Comparison of ENCODE assay signal across 20 cellular contexts in genomic region chr1:6014130-6014999, GRCh38. TPM values are rescaled to one million over a fixed set of nuclear protein-coding genes. Genes with fewer than 3 reads are reported as not detected.
A peak's percentile ranks its signal among the peaks of the same experiment; 100 is the strongest.
DNase-seq lines count a peak whose midpoint lies in the region; ATAC-seq, FAIRE-seq and TF ChIP-seq lines count a peak whose summit lies in the region.
"Had no signal": no experiment of that assay in that cellular context is flagged by ENCODE, and none has a peak within 500 bp of the region (broad histone marks: within the 10 kb centered on the region; RNA-seq: fewer than 3 reads in every experiment).

No MANE protein-coding gene starts in this region.

- no peak overlapping the region for H2BK12ac ChIP-seq in H1 (ENCODE audit: low read depth, low read length)

- DNase-seq in activated naive CD8-positive, alpha-beta T cell treated with anti-CD3 and anti-CD28 coated beads, Interleukin-2, amount 10 ng/mL, durations not matched to agents 7 days and 5 days, result no peak
- no peak for DNase-seq in activated naive CD8-positive, alpha-beta T cell treated with anti-CD3 and anti-CD28 coated beads, Interleukin-2, amount 50 U/mL, for 24 hours
- DNase-seq in H1 (ENCODE audit: low read depth in 1 of 2, low spot score in 2 of 2), result no peak
- DNase-seq in naive thymus-derived CD4-positive, alpha-beta T cell, result no peak
- peak; percentile 78 for DNase-seq in upper lobe of right lung
- no peak for DNase-seq in NCI-H2029 treated with DMSO at 0.1 percent for 48 hours (lab: John Stamatoyannopoulos, UW)
- DNase-seq in erythroblast (lab: John Stamatoyannopoulos, UW), result no peak
- DNase-seq in activated T-cell treated with anti-CD3 and anti-CD28 coated beads, Interleukin-2, amount 50 U/mL, for 72 hours, result no peak
- DNase-seq: CD4-positive, alpha-beta T cell; cortex of kidney; DND-41; midbrain; NCI-H2107; NCI-H82; Peyer's patch; stimulated activated naive CD4-positive, alpha-beta T cell; SW 1271 had no signal

- H3K9me3 ChIP-seq in H1 (ENCODE audit: insufficient read depth in 2 of 2, low read depth in 1 of 2, low read length in 1 of 2) (no peaks in the 10 kb centered on the region), upper lobe of right lung (no peaks in the 10 kb centered on the region)
- H3K9me3 ChIP-seq in naive thymus-derived CD4-positive, alpha-beta T cell (ENCODE audit: control insufficient read depth in 2 of 3, low read length in 3 of 3), result no peaks in the 10 kb centered on the region
- H3K9me3 ChIP-seq: pancreas, Peyer's patch had no signal

- H3K36me3 ChIP-seq in H1 (ENCODE audit: control insufficient read depth in 2 of 4, insufficient read depth in 4 of 4, low read length in 3 of 4) (no peaks in the 10 kb centered on the region), upper lobe of right lung (no peaks in the 10 kb centered on the region)
- H3K36me3 ChIP-seq in naive thymus-derived CD4-positive, alpha-beta T cell (ENCODE audit: control insufficient read depth in 2 of 3, insufficient read depth in 3 of 3, low read length in 3 of 3), result peaks cover 0 to 10% (median 0%) of the 10 kb centered on the region in 3 experiments
- H3K36me3 ChIP-seq: pancreas, Peyer's patch had no signal

- peaks cover 0 to 5% of the 10 kb centered on the region in 2 experiments for H4K20me1 ChIP-seq in H1 (replicated peaks in 1 of 2; ENCODE audit: control insufficient read depth in 1 of 2, insufficient read depth in 2 of 2, low read length in 2 of 2)

- 89% methylated on average over 19 of the region's 19 CpGs; no CpG with 5 or more reads in 1 of the 2 experiments for WGBS in H1 (ENCODE audit: extremely low coverage in 1 of 2, insufficient coverage in 1 of 2, insufficient read length in 1 of 2, insufficient replicate concordance in 2 of 2, low coverage in 1 of 2, low lambda C conversion rate in 2 of 2, missing lambda C conversion rate in 1 of 2), 2 experiments

- H3K18ac ChIP-seq in H1 (ENCODE audit: extremely low read depth, low read length), result no peak overlapping the region

- no peak for TF ChIP-seq POLR2A in H1 (IDR thresholded peaks at IDR 0.05; ENCODE audit: control extremely low read depth in 1 of 2, low read depth in 2 of 2, low read length in 2 of 2)
- TF ChIP-seq POLR2A in erythroblast (IDR thresholded peaks at IDR 0.05; ENCODE audit: low read length), result no peak

- H3K27ac ChIP-seq in H1 (ENCODE audit: low read depth, low read length), result no peak overlapping the region
- H3K27ac ChIP-seq in naive thymus-derived CD4-positive, alpha-beta T cell (ENCODE audit: low read depth, low read length), result no peak overlapping the region
- H3K27ac ChIP-seq in upper lobe of right lung, result no peak overlapping the region
- H3K27ac ChIP-seq: pancreas, Peyer's patch had no signal

- H3K4me1 ChIP-seq in H1 (replicated peaks in 1 of 4; ENCODE audit: control insufficient read depth in 3 of 4, insufficient read depth in 4 of 4, low read length in 3 of 4) (no peaks in the 10 kb centered on the region), upper lobe of right lung (no peaks in the 10 kb centered on the region)
- peaks cover 0 to 4% of the 10 kb centered on the region in 2 donors for H3K4me1 ChIP-seq in naive thymus-derived CD4-positive, alpha-beta T cell (ENCODE audit: control insufficient read depth in 2 of 2, insufficient read depth in 2 of 2, low read length in 2 of 2)
- H3K4me1 ChIP-seq: pancreas, Peyer's patch had no signal

- no peak for TF ChIP-seq RAD21 in H1 (IDR thresholded peaks at IDR 0.05 in 1 of 2, conservative IDR thresholded peaks at IDR 0.05 in 1 of 2; ENCODE audit: low read depth in 2 of 2, low read length in 2 of 2)

- no peak overlapping the region for H2BK15ac ChIP-seq in H1 (ENCODE audit: low read length)

- no peak overlapping the region for H4K91ac ChIP-seq in H1 (replicated peaks; ENCODE audit: insufficient read length, low read length)

- intact Hi-C loops in naive thymus-derived CD4-positive, alpha-beta T cell (cut with micrococcal nuclease), result no loop called here
- intact Hi-C loops in upper lobe of right lung (cut with DNase I), result no loop called here

- CTCF ChIA-PET in H1 (lab: Charles Lee; ENCODE audit: partially characterized antibody), result interaction anchor here (0.7 to 3.5 kb wide), 4 partner anchors 11 to 23 kb away, joined by 3 to 11 read pairs (median 7); no protein-coding TSS in a partner anchor
- CTCF ChIA-PET in naive thymus-derived CD4-positive, alpha-beta T cell (lab: Charles Lee), result no interaction called here

- POLR2A ChIA-PET in activated naive CD8-positive, alpha-beta T cell treated with anti-CD3 and anti-CD28 coated beads, Interleukin-2, amount 10 ng/mL, durations not matched to agents 7 days and 5 days (lab: Charles Lee), result no interaction called here
- POLR2A ChIA-PET in H1 (lab: Charles Lee; ENCODE audit: partially characterized antibody), result interaction anchor here (0.6 kb wide), 1 partner anchor 110 kb away, joined by 3 read pairs; no protein-coding TSS in a partner anchor
- POLR2A ChIA-PET in naive thymus-derived CD4-positive, alpha-beta T cell (lab: Charles Lee), result no interaction called here

- no peak overlapping the region for H2BK20ac ChIP-seq in H1 (ENCODE audit: low read length)

- H3K27me3 Mint-ChIP-seq in activated naive CD8-positive, alpha-beta T cell treated with anti-CD3 and anti-CD28 coated beads, Interleukin-2, amount 10 ng/mL, durations not matched to agents 7 days and 5 days, result no peaks in the 10 kb centered on the region
- no peaks in the 10 kb centered on the region for H3K27me3 Mint-ChIP-seq in activated naive CD8-positive, alpha-beta T cell treated with anti-CD3 and anti-CD28 coated beads, Interleukin-2, amount 50 U/mL, for 24 hours
- no peaks in the 10 kb centered on the region for H3K27me3 Mint-ChIP-seq in naive thymus-derived CD4-positive, alpha-beta T cell
- H3K27me3 Mint-ChIP-seq in activated T-cell treated with anti-CD3 and anti-CD28 coated beads, Interleukin-2, amount 50 U/mL, for 72 hours (ENCODE audit: low read depth), result no peaks in the 10 kb centered on the region
- H3K27me3 Mint-ChIP-seq: CD4-positive, alpha-beta T cell had no signal

- no peak overlapping the region for H3K23ac ChIP-seq in H1 (ENCODE audit: insufficient read length)

- no peak overlapping the region for H2BK5ac ChIP-seq in H1 (ENCODE audit: low read depth, low read length)

- H3K79me2 ChIP-seq in H1 (ENCODE audit: control insufficient read depth in 1 of 2, insufficient read depth in 2 of 2, low read length in 2 of 2), result no peaks in the 10 kb centered on the region

- H2AFZ ChIP-seq in H1 (ENCODE audit: low read length), result no peak overlapping the region

- peaks cover 10% of the 10 kb centered on the region for H3K36me3 Mint-ChIP-seq in activated naive CD8-positive, alpha-beta T cell treated with anti-CD3 and anti-CD28 coated beads, Interleukin-2, amount 10 ng/mL, durations not matched to agents 7 days and 5 days
- H3K36me3 Mint-ChIP-seq in activated naive CD8-positive, alpha-beta T cell treated with anti-CD3 and anti-CD28 coated beads, Interleukin-2, amount 50 U/mL, for 24 hours (ENCODE audit: low read depth), result peaks cover 6% of the 10 kb centered on the region
- peaks cover 0 to 7% (median 0%) of the 10 kb centered on the region in 5 donors for H3K36me3 Mint-ChIP-seq in naive thymus-derived CD4-positive, alpha-beta T cell
- H3K36me3 Mint-ChIP-seq in activated T-cell treated with anti-CD3 and anti-CD28 coated beads, Interleukin-2, amount 50 U/mL, for 72 hours (ENCODE audit: insufficient read depth in 2 of 2), result no peaks in the 10 kb centered on the region

- H3K27ac Mint-ChIP-seq in activated naive CD8-positive, alpha-beta T cell treated with anti-CD3 and anti-CD28 coated beads, Interleukin-2, amount 10 ng/mL, durations not matched to agents 7 days and 5 days, result peak overlapping the region; percentile 34
- no peak overlapping the region for H3K27ac Mint-ChIP-seq in activated naive CD8-positive, alpha-beta T cell treated with anti-CD3 and anti-CD28 coated beads, Interleukin-2, amount 50 U/mL, for 24 hours
- H3K27ac Mint-ChIP-seq in naive thymus-derived CD4-positive, alpha-beta T cell, result peak overlapping the region in 2 of 9 donors; percentile 25 to 58
- no peak overlapping the region for H3K27ac Mint-ChIP-seq in activated T-cell treated with anti-CD3 and anti-CD28 coated beads, Interleukin-2, amount 50 U/mL, for 72 hours
- H3K27ac Mint-ChIP-seq: CD4-positive, alpha-beta T cell had no signal

- no peaks in the 10 kb centered on the region for H3K9me3 Mint-ChIP-seq in activated naive CD8-positive, alpha-beta T cell treated with anti-CD3 and anti-CD28 coated beads, Interleukin-2, amount 10 ng/mL, durations not matched to agents 7 days and 5 days
- H3K9me3 Mint-ChIP-seq in activated naive CD8-positive, alpha-beta T cell treated with anti-CD3 and anti-CD28 coated beads, Interleukin-2, amount 50 U/mL, for 24 hours, result no peaks in the 10 kb centered on the region
- H3K9me3 Mint-ChIP-seq in naive thymus-derived CD4-positive, alpha-beta T cell, result no peaks in the 10 kb centered on the region
- no peaks in the 10 kb centered on the region for H3K9me3 Mint-ChIP-seq in activated T-cell treated with anti-CD3 and anti-CD28 coated beads, Interleukin-2, amount 50 U/mL, for 72 hours
- H3K9me3 Mint-ChIP-seq: CD4-positive, alpha-beta T cell had no signal

- H3K4ac ChIP-seq in H1 (replicated peaks; ENCODE audit: insufficient read length, low read depth, low read length), result no peak overlapping the region

- H3K23me2 ChIP-seq in H1 (ENCODE audit: low read depth, low read length), result peaks cover 4% of the 10 kb centered on the region; the same call in 1 of the 2 replicates

- H3K14ac ChIP-seq in H1 (ENCODE audit: insufficient read length), result no peak overlapping the region

- no peak overlapping the region for H3K9ac ChIP-seq in H1 (replicated peaks in 1 of 4; ENCODE audit: extremely low read depth in 1 of 4, low read depth in 3 of 4, low read length in 3 of 4)

- H3K4me3 ChIP-seq in H1 (ENCODE audit: extremely low read depth in 1 of 4, insufficient read depth in 2 of 4, low read depth in 3 of 4, low read length in 4 of 4) (no peak overlapping the region), upper lobe of right lung (no peak overlapping the region)
- no peak overlapping the region for H3K4me3 ChIP-seq in naive thymus-derived CD4-positive, alpha-beta T cell (ENCODE audit: low read length)
- H3K4me3 ChIP-seq: pancreas, Peyer's patch had no signal

- H3K4me1 Mint-ChIP-seq in activated naive CD8-positive, alpha-beta T cell treated with anti-CD3 and anti-CD28 coated beads, Interleukin-2, amount 10 ng/mL, durations not matched to agents 7 days and 5 days, result peaks cover 6% of the 10 kb centered on the region
- H3K4me1 Mint-ChIP-seq in activated naive CD8-positive, alpha-beta T cell treated with anti-CD3 and anti-CD28 coated beads, Interleukin-2, amount 50 U/mL, for 24 hours, result peaks cover 6% of the 10 kb centered on the region
- peaks cover 0 to 23% (median 0%) of the 10 kb centered on the region in 7 donors for H3K4me1 Mint-ChIP-seq in naive thymus-derived CD4-positive, alpha-beta T cell
- H3K4me1 Mint-ChIP-seq in activated T-cell treated with anti-CD3 and anti-CD28 coated beads, Interleukin-2, amount 50 U/mL, for 72 hours (ENCODE audit: low read depth), result peaks cover 16% of the 10 kb centered on the region

- no peak overlapping the region for H2AK5ac ChIP-seq in H1 (ENCODE audit: low read depth, low read length)

- H3K4me3 Mint-ChIP-seq in activated naive CD8-positive, alpha-beta T cell treated with anti-CD3 and anti-CD28 coated beads, Interleukin-2, amount 10 ng/mL, durations not matched to agents 7 days and 5 days, result no peak overlapping the region
- no peak overlapping the region for H3K4me3 Mint-ChIP-seq in activated naive CD8-positive, alpha-beta T cell treated with anti-CD3 and anti-CD28 coated beads, Interleukin-2, amount 50 U/mL, for 24 hours
- no peak overlapping the region for H3K4me3 Mint-ChIP-seq in naive thymus-derived CD4-positive, alpha-beta T cell
- H3K4me3 Mint-ChIP-seq in activated T-cell treated with anti-CD3 and anti-CD28 coated beads, Interleukin-2, amount 50 U/mL, for 72 hours, result no peak overlapping the region
- H3K4me3 Mint-ChIP-seq: CD4-positive, alpha-beta T cell had no signal

- FAIRE-seq in H1 (lab: Jason Lieb, UNC), result no peak
- FAIRE-seq: A204.1, astrocyte, pancreas had no signal

- no peaks in the 10 kb centered on the region for H3K27me3 ChIP-seq in H1 (replicated peaks in 1 of 4; ENCODE audit: control insufficient read depth in 3 of 4, extremely low read depth in 1 of 4, insufficient read depth in 3 of 4, low read length in 3 of 4)
- no peaks in the 10 kb centered on the region for H3K27me3 ChIP-seq in naive thymus-derived CD4-positive, alpha-beta T cell (ENCODE audit: control insufficient read depth in 2 of 2, insufficient read depth in 2 of 2, low read length in 2 of 2)
- no peaks in the 10 kb centered on the region for H3K27me3 ChIP-seq in upper lobe of right lung
- H3K27me3 ChIP-seq: pancreas, Peyer's patch had no signal

- H4K8ac ChIP-seq in H1 (ENCODE audit: extremely low read depth, insufficient read depth, low read length), result peak overlapping the region; percentile 68; the same call in 1 of the 2 replicates

- ATAC-seq in activated naive CD8-positive, alpha-beta T cell treated with anti-CD3 and anti-CD28 coated beads, Interleukin-2, amount 10 ng/mL, durations not matched to agents 7 days and 5 days (ENCODE audit: low read depth), result no peak
- no peak for ATAC-seq in activated naive CD8-positive, alpha-beta T cell treated with anti-CD3 and anti-CD28 coated beads, Interleukin-2, amount 50 U/mL, for 24 hours
- peak; percentile 65 for ATAC-seq in naive thymus-derived CD4-positive, alpha-beta T cell
- ATAC-seq in upper lobe of right lung, result peak; percentile 94
- ATAC-seq in activated T-cell treated with anti-CD3 and anti-CD28 coated beads, Interleukin-2, amount 50 U/mL, for 72 hours (replicated peaks in 1 of 2), result no peak

- H4K5ac ChIP-seq in H1 (ENCODE audit: insufficient read length, low read depth, low read length), result no peak overlapping the region

- H2BK120ac ChIP-seq in H1 (replicated peaks; ENCODE audit: low read depth, low read length), result no peak overlapping the region

- H3K79me1 ChIP-seq in H1 (ENCODE audit: low read depth, low read length), result no peaks in the 10 kb centered on the region

- no peak overlapping the region for H3K4me2 ChIP-seq in H1 (ENCODE audit: insufficient read depth in 1 of 2, low read depth in 2 of 2, low read length in 2 of 2)

- TF ChIP-seq EP300 in H1 (IDR thresholded peaks at IDR 0.05; ENCODE audit: borderline replicate concordance in 1 of 2, low read depth in 2 of 2, low read length in 2 of 2), result no peak

- H3K56ac ChIP-seq in H1 (replicated peaks; ENCODE audit: insufficient read length, low read depth, low read length), result no peak overlapping the region

- no peak for TF ChIP-seq CTCF in H1 (IDR thresholded peaks at IDR 0.05; ENCODE audit: control extremely low read depth in 1 of 3, insufficient read depth in 1 of 3, low read depth in 1 of 3, low read length in 3 of 3)
- no peak for TF ChIP-seq CTCF in upper lobe of right lung (IDR thresholded peaks at IDR 0.05)

RNA-seq across cellular contexts. Expression of gene NPHP4, which starts 22.1 kb away (rescaled TPM):
- total RNA-seq in activated naive CD8-positive, alpha-beta T cell treated with anti-CD3 and anti-CD28 coated beads, Interleukin-2, amount 10 ng/mL, durations not matched to agents 7 days and 5 days, result 10 to 100 TPM; 16.4 to 17.5 TPM
- 13.6 and 14.0 TPM in 2 replicates for total RNA-seq in H1 (2021; fragmentation: NEBNext Ultra II Directional; extraction: Animal tissue kit (Norgen Biotek cat#: 25700))
- polyA plus RNA-seq in H1 (2011; rRNA removed), result 5.8 and 10.3 TPM in 2 replicates
- polyA plus RNA-seq in H1 (2011; cell fraction: cytosol; rRNA removed), result 7.2 TPM
- 37.6 TPM for polyA plus RNA-seq in H1 (2011; cell fraction: nucleus; rRNA removed)
- 8.5 to 11.5 TPM (median 11.0 TPM) in 4 replicates for polyA plus RNA-seq in H1 (2012, experiment 1 of 2)
- 5.8 TPM for polyA plus RNA-seq in H1 (2012, experiment 2 of 2)
- polyA plus RNA-seq in H1 (2013, experiment 1 of 2), result 4.3 TPM
- polyA plus RNA-seq in H1 (2013, experiment 2 of 2), result 3.9 TPM
- 8.3 and 8.4 TPM in 2 replicates for polyA minus RNA-seq in H1 (2011; rRNA and poly(A)+ RNA removed)
- polyA minus RNA-seq in H1 (2011; cell fraction: cytosol; rRNA and poly(A)+ RNA removed), result 8.1 TPM
- 17.8 TPM for polyA minus RNA-seq in H1 (2011; cell fraction: nucleus; rRNA and poly(A)+ RNA removed)
- 10 to 100 TPM in 3 of 5 experiments, 1 to 10 TPM in 2; 9.0 to 20.6 (median 11.1) TPM for total RNA-seq in naive thymus-derived CD4-positive, alpha-beta T cell
- 1 to 10 TPM in 1 of 2 donors, under 1 TPM in 1; 0.40 to 2.7 TPM for polyA plus RNA-seq in naive thymus-derived CD4-positive, alpha-beta T cell
- 14.6 TPM for total RNA-seq in upper lobe of right lung
- 10 to 100 TPM; 12.3 to 14.5 TPM for total RNA-seq in activated T-cell treated with anti-CD3 and anti-CD28 coated beads, Interleukin-2, amount 50 U/mL, for 72 hours

RNA-seq across cellular contexts. Expression of gene KCNAB2, which starts 31.3 kb away (rescaled TPM):
- total RNA-seq in activated naive CD8-positive, alpha-beta T cell treated with anti-CD3 and anti-CD28 coated beads, Interleukin-2, amount 10 ng/mL, durations not matched to agents 7 days and 5 days, result 100 to 1,000 TPM; 290 to 307 TPM
- 7.0 and 7.1 TPM in 2 replicates for total RNA-seq in H1 (2021; fragmentation: NEBNext Ultra II Directional; extraction: Animal tissue kit (Norgen Biotek cat#: 25700))
- polyA plus RNA-seq in H1 (2011; rRNA removed), result 4.5 and 6.2 TPM in 2 replicates
- polyA plus RNA-seq in H1 (2011; cell fraction: cytosol; rRNA removed), result 5.9 TPM
- 19.4 TPM for polyA plus RNA-seq in H1 (2011; cell fraction: nucleus; rRNA removed)
- 7.0 to 8.9 TPM (median 7.3 TPM) in 4 replicates for polyA plus RNA-seq in H1 (2012, experiment 1 of 2)
- 5.2 TPM for polyA plus RNA-seq in H1 (2012, experiment 2 of 2)
- 2.9 TPM for polyA plus RNA-seq in H1 (2013, experiment 1 of 2)
- polyA plus RNA-seq in H1 (2013, experiment 2 of 2), result 2.9 TPM
- polyA minus RNA-seq in H1 (2011; rRNA and poly(A)+ RNA removed), result 3.6 and 4.9 TPM in 2 replicates
- polyA minus RNA-seq in H1 (2011; cell fraction: cytosol; rRNA and poly(A)+ RNA removed), result 5.2 TPM
- polyA minus RNA-seq in H1 (2011; cell fraction: nucleus; rRNA and poly(A)+ RNA removed), result 6.5 TPM
- 100 to 1,000 TPM; 176 to 310 (median 188) TPM for total RNA-seq in naive thymus-derived CD4-positive, alpha-beta T cell
- 10 to 100 TPM; 16.8 to 33.6 TPM for polyA plus RNA-seq in naive thymus-derived CD4-positive, alpha-beta T cell
- 60.4 TPM for total RNA-seq in upper lobe of right lung
- 100 to 1,000 TPM; 210 to 232 TPM for total RNA-seq in activated T-cell treated with anti-CD3 and anti-CD28 coated beads, Interleukin-2, amount 50 U/mL, for 72 hours

Comparison
In these comparisons a context has a peak if more than half of its experiments do, and no peak if none do; other contexts are left out.
1. ATAC-seq: peak in naive thymus-derived CD4-positive, alpha-beta T cell (single experiment) and upper lobe of right lung (single experiment); none in activated naive CD8-positive, alpha-beta T cell treated with anti-CD3 and anti-CD28 coated beads, Interleukin-2, amount 10 ng/mL, durations not matched to agents 7 days and 5 days (single experiment), activated naive CD8-positive, alpha-beta T cell treated with anti-CD3 and anti-CD28 coated beads, Interleukin-2, amount 50 U/mL, for 24 hours (single experiment) and activated T-cell treated with anti-CD3 and anti-CD28 coated beads, Interleukin-2, amount 50 U/mL, for 72 hours (0 of 2).